15 cellular contexts compared by ENCODE assay signal in the genomic region with DNA sequence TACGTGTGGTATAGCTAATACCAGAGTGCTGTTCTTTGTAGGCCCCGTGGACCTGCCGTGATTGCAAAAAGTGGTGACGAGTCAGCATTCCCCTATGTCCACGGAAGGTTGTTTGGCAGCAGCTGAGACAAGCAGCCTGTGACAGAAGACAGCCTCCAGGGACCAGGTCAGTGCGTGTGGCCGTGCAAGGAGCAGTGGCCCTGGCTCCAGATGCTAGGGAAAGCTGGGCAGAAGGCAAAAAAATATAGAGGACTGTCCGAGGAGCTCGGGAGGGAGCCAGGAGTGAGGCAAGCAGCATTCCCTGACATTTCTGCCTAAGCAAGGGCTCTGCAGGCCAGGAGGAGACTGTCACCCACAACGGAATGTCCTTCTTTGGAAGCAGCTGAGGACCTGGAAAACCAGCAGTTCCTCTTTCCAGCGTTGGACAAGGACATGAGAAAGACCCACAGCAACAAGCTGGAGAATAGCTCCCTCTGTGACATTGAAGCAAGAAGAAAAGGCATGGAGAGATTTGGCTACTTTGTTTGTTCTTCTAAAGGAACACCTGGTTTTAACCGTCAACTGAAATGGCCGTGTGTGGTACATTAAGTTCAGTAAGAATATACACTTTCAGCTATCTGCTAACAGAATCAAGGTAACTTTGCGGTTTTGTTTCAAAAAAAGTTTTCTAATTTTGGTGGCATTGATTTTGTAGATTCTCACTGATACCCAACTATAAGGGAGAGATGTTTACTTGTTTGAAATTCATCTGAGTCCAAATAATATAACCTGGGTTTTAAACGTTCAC. TPM values are rescaled to one million over a fixed set of nuclear protein-coding genes. Genes with fewer than 3 reads are reported as not detected.
DNase-seq lines count a peak whose midpoint lies in the region; ATAC-seq and TF ChIP-seq lines count a peak whose summit lies in the region.
"Had no signal": no experiment of that assay in that cellular context is flagged by ENCODE, and none has a peak within 500 bp of the region (broad histone marks: within the 10 kb centered on the region; RNA-seq: fewer than 3 reads in every experiment).

No MANE protein-coding gene starts in this region.

- H3K4me3 ChIP-seq in GM23248 = no peak overlapping the region
- H3K4me3 ChIP-seq in body of pancreas = no peak overlapping the region
- no peak overlapping the region for H3K4me3 ChIP-seq in gastrocnemius medialis

- H3K27me3 ChIP-seq in GM23248 (replicated peaks; ENCODE audit: insufficient read depth) (no peaks in the 10 kb centered on the region), body of pancreas (no peaks in the 10 kb centered on the region), gastrocnemius medialis (no peaks in the 10 kb centered on the region)

- TF ChIP-seq POLR2A in body of pancreas (IDR thresholded peaks at IDR 0.05) (no peak), gastrocnemius medialis (IDR thresholded peaks at IDR 0.05) (no peak)

- WGBS in GM23248 (ENCODE audit: low coverage in 1 of 2, low lambda C conversion rate in 2 of 2, missing lambda C conversion rate in 2 of 2), 2 experiments = 49 to 52% methylated on average over 15 of the region's 15 CpGs
- 27 to 33% methylated on average over 15 of the region's 15 CpGs for WGBS in body of pancreas, 2 donors

- 0 out of 2 replicates have a peak, but pooled peaks cover 4% of the 10 kb centered on the region for H3K4me1 ChIP-seq in GM23248 (ENCODE audit: insufficient read depth)
- H3K4me1 ChIP-seq in body of pancreas = peaks cover 65% of the 10 kb centered on the region
- peaks cover 13% of the 10 kb centered on the region in 2 donors for H3K4me1 ChIP-seq in gastrocnemius medialis

- TF ChIP-seq CTCF in body of pancreas (IDR thresholded peaks at IDR 0.05) (no peak), gastrocnemius medialis (IDR thresholded peaks at IDR 0.05 in 4 of 5, conservative IDR thresholded peaks at IDR 0.05 in 1 of 5) (no peak)

- 0 out of 2 replicates have a peak, but pooled peaks cover 3% of the 10 kb centered on the region for H3F3A ChIP-seq in GM23248 (ENCODE audit: insufficient read depth)

- in situ Hi-C loops in GM23248 (cut with MboI) = no loop called here
- in situ Hi-C loops in gastrocnemius medialis (cut with MboI; ENCODE audit: low sequenced_read_pairs in 4 of 4) = no loop called here

- intact Hi-C loops in body of pancreas (cut with DNase I) (no loop called here), left ventricle myocardium superior (cut with micrococcal nuclease) (no loop called here), gastrocnemius medialis (cut with DNase I; ENCODE audit: low total_unique reads) (no loop called here)

- ATAC-seq in body of pancreas = peak; percentile 43
- ATAC-seq in left ventricle myocardium superior = peak; percentile 79
- peak; percentile 76 to 78 for ATAC-seq in gastrocnemius medialis
- ATAC-seq in GM19395 (IDR thresholded peaks at IDR 0.05; ENCODE audit: unreplicated experiment) = no peak
- ATAC-seq: HCT116 had no signal

- H3K36me3 ChIP-seq in GM23248 (ENCODE audit: low read depth) (no peaks in the 10 kb centered on the region), body of pancreas (replicated peaks in 1 of 2; ENCODE audit: insufficient read depth in 1 of 2, low read depth in 2 of 2) (no peaks in the 10 kb centered on the region), gastrocnemius medialis (no peaks in the 10 kb centered on the region)

- H2AFZ ChIP-seq in GM23248 = no peak overlapping the region

- H3K27ac ChIP-seq in GM23248 (no peak overlapping the region), body of pancreas (peak overlapping the region; percentile 34 to 70 (median 52)), gastrocnemius medialis (peak overlapping the region; percentile 30 to 67 (median 59))
- H3K27ac ChIP-seq: HL-60 had no signal

- H3K9me2 ChIP-seq in GM23248 (ENCODE audit: insufficient read depth) = no peaks in the 10 kb centered on the region

- H3K9ac ChIP-seq in GM23248 = no peak overlapping the region

- no peaks in the 10 kb centered on the region for H3K9me3 ChIP-seq in GM23248 (ENCODE audit: low read depth)
- no peaks in the 10 kb centered on the region for H3K9me3 ChIP-seq in body of pancreas
- H3K9me3 ChIP-seq in gastrocnemius medialis = no peaks in the 10 kb centered on the region

- H3K4me2 ChIP-seq in GM23248 (ENCODE audit: unreplicated experiment) = peak overlapping the region; percentile 24

- H3K79me2 ChIP-seq in GM23248 (ENCODE audit: insufficient read depth) = no peaks in the 10 kb centered on the region

- DNase-seq in GM23248 (peak; percentile 22), body of pancreas (peak; percentile 35 to 50 (median 42)), left ventricle myocardium superior (peak; percentile 55), gastrocnemius medialis (peak; percentile 30 to 44), SW480 (ENCODE audit: low spot score) (no peak), kidney glomerular epithelial cell (lab: John Stamatoyannopoulos, UW) (no peak)
- DNase-seq in stimulated activated CD4-positive, alpha-beta T cell treated with anti-CD3 and anti-CD28 coated beads, Interleukin-4, amount 100 ng/mL, for 4 hours = no peak
- DNase-seq: activated CD4-positive, alpha-beta memory T cell treated with anti-CD3 and anti-CD28 coated beads for 36 hours; activated effector memory CD4-positive, alpha-beta T cell treated with anti-CD3 and anti-CD28 coated beads, Interleukin-2, amount 50 U/mL, for 16 hours; NCI-H2029; NCI-H69; small intestine had no signal

- no peaks in the 10 kb centered on the region for H4K20me1 ChIP-seq in GM23248 (ENCODE audit: insufficient read depth)

RNA-seq across cellular contexts. Expression of a gene that starts 58.3 kb away (rescaled TPM):
- 10.8 and 13.7 TPM in 2 replicates for total RNA-seq in GM23248 (2014; rRNA removed; shearing (Covaris generic))
- 3.8 and 4.5 TPM in 2 replicates for polyA plus RNA-seq in GM23248 (2016; fragmentation: Nextera tagmentation; extraction: Ambion mirVana)
- total RNA-seq in body of pancreas = 10 to 100 TPM; 32.7 to 51.7 TPM
- 40.9 TPM for total RNA-seq in left ventricle myocardium superior
- 10 to 100 TPM; 11.4 to 48.2 (median 36.6) TPM for total RNA-seq in gastrocnemius medialis

Comparison
In these comparisons a context has a peak if more than half of its experiments do, and no peak if none do; other contexts are left out.
1. DNase-seq: peak in GM23248 (single experiment), body of pancreas (4 of 4), left ventricle myocardium superior (single experiment) and gastrocnemius medialis (2 of 2); none in SW480 (single experiment), stimulated activated CD4-positive, alpha-beta T cell treated with anti-CD3 and anti-CD28 coated beads, Interleukin-4, amount 100 ng/mL, for 4 hours (0 of 2) and kidney glomerular epithelial cell (single experiment).